Comparison of ENCODE assay signal across 1 cellular context in the genomic region with DNA sequence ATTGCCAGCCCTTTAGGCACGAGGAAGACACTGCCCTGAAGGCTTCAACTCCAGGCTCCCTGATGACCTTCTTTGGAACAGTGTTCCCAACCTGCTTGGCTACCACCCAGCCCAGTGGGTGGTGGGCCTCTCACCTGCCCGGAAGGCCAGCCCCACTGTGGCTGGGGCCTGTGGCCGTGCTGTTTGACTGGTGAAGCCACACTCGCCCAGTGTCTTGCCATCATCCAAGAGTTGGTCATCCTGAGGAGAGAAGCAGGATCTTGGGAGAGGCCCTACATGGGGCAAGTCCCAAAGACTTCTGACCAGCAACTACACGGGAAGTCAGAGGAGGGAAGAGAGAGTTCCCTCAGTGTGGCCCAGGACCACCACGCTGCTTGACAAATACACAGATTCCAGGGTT.
TF ChIP-seq lines count a peak whose summit lies in the region.

No MANE protein-coding gene starts in this region.

TF ChIP-seq in A549, 52 proteins besides CTCF, POLR2A, EP300 and RAD21:
- no peak for TF ChIP-seq RCOR1 (IDR thresholded peaks at IDR 0.05; ENCODE audit: low read depth, low read length)
- TF ChIP-seq ESRRA (IDR thresholded peaks at IDR 0.05; ENCODE audit: borderline replicate concordance, low read length), result no peak
- no peak for TF ChIP-seq HEYL (CRISPR knock-in tag; IDR thresholded peaks at IDR 0.05)
- TF ChIP-seq NR3C1 (IDR thresholded peaks at IDR 0.05), result no peak
- TF ChIP-seq, protein P1, sequence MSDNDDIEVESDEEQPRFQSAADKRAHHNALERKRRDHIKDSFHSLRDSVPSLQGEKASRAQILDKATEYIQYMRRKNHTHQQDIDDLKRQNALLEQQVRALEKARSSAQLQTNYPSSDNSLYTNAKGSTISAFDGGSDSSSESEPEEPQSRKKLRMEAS (IDR thresholded peaks at IDR 0.05), result no peak
- no peak for TF ChIP-seq MYC (IDR thresholded peaks at IDR 0.05; ENCODE audit: borderline replicate concordance, low read length)
- TF ChIP-seq, protein P2, sequence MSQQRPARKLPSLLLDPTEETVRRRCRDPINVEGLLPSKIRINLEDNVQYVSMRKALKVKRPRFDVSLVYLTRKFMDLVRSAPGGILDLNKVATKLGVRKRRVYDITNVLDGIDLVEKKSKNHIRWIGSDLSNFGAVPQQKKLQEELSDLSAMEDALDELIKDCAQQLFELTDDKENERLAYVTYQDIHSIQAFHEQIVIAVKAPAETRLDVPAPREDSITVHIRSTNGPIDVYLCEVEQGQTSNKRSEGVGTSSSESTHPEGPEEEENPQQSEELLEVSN (IDR thresholded peaks at IDR 0.05; ENCODE audit: borderline replicate concordance, low read depth), result no peak
- no peak for TF ChIP-seq ZNF302 (CRISPR knock-in tag; IDR thresholded peaks at IDR 0.05)
- TF ChIP-seq CHD4 (IDR thresholded peaks at IDR 0.05; ENCODE audit: borderline replicate concordance), result no peak
- TF ChIP-seq MAFK (IDR thresholded peaks at IDR 0.05; ENCODE audit: partially characterized antibody), result no peak
- no peak for TF ChIP-seq JUN (IDR thresholded peaks at IDR 0.05)
- TF ChIP-seq, protein P3, sequence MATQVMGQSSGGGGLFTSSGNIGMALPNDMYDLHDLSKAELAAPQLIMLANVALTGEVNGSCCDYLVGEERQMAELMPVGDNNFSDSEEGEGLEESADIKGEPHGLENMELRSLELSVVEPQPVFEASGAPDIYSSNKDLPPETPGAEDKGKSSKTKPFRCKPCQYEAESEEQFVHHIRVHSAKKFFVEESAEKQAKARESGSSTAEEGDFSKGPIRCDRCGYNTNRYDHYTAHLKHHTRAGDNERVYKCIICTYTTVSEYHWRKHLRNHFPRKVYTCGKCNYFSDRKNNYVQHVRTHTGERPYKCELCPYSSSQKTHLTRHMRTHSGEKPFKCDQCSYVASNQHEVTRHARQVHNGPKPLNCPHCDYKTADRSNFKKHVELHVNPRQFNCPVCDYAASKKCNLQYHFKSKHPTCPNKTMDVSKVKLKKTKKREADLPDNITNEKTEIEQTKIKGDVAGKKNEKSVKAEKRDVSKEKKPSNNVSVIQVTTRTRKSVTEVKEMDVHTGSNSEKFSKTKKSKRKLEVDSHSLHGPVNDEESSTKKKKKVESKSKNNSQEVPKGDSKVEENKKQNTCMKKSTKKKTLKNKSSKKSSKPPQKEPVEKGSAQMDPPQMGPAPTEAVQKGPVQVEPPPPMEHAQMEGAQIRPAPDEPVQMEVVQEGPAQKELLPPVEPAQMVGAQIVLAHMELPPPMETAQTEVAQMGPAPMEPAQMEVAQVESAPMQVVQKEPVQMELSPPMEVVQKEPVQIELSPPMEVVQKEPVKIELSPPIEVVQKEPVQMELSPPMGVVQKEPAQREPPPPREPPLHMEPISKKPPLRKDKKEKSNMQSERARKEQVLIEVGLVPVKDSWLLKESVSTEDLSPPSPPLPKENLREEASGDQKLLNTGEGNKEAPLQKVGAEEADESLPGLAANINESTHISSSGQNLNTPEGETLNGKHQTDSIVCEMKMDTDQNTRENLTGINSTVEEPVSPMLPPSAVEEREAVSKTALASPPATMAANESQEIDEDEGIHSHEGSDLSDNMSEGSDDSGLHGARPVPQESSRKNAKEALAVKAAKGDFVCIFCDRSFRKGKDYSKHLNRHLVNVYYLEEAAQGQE (IDR thresholded peaks at IDR 0.05), result no peak
- no peak for TF ChIP-seq GATA3 (IDR thresholded peaks at IDR 0.05; ENCODE audit: borderline replicate concordance)
- TF ChIP-seq POLR2AphosphoS2 (conservative IDR thresholded peaks at IDR 0.05; ENCODE audit: low read length), result no peak
- no peak for TF ChIP-seq JUNB (IDR thresholded peaks at IDR 0.05)
